ENCODE assay signal across 1 cellular context in the genomic region with DNA sequence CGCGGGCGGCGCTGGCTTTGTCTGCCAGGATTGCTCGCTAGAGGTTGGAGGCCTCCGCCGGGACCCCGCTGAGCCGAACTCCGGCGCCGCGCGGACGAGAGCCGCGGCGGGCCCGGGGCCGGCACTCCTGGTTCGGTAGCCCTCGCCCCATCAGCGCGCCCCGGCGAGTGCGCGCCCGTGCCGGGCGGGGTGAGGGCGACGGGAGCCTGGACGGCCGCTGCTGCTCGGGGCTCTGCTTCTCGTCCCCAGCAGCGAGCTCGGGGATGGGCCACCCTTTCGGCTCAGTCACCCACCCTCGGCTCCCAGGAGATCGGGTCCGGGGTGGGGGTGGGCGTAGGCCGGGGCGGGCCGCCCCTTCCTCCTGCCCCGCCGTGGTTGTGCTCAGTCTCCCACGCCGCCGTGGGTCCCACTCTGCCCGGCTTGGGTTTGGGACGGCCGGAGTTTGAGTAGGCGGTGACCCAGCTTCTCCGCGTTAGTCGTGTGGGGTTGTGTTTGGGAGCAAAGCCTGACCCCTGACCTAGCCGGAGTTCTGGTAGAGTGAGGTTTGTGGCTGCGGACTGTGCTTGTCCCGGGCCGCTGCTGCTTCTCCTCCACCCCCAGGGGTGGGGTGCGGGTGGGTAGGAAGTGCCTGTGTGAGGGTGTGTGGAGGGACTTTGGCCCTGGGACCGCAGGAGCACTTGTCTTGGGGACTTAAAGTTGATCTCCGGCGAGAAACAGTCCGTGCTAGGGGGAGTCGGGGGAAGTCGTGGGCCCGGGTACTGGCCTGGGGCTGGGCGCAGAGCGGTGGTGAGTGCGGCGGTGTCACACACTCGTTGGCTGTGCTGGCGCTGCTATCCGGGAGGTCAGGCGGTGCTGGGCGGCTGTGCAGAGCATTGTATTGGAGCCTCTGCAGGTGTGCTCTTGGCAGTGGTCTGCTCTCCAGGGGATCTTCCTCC.
TF ChIP-seq lines count a peak whose summit lies in the region.

No MANE protein-coding gene starts in this region.

TF ChIP-seq in K562, 482 proteins besides CTCF, POLR2A, EP300 and RAD21 (continued from another document and continues in another):
- TF ChIP-seq, protein P1, sequence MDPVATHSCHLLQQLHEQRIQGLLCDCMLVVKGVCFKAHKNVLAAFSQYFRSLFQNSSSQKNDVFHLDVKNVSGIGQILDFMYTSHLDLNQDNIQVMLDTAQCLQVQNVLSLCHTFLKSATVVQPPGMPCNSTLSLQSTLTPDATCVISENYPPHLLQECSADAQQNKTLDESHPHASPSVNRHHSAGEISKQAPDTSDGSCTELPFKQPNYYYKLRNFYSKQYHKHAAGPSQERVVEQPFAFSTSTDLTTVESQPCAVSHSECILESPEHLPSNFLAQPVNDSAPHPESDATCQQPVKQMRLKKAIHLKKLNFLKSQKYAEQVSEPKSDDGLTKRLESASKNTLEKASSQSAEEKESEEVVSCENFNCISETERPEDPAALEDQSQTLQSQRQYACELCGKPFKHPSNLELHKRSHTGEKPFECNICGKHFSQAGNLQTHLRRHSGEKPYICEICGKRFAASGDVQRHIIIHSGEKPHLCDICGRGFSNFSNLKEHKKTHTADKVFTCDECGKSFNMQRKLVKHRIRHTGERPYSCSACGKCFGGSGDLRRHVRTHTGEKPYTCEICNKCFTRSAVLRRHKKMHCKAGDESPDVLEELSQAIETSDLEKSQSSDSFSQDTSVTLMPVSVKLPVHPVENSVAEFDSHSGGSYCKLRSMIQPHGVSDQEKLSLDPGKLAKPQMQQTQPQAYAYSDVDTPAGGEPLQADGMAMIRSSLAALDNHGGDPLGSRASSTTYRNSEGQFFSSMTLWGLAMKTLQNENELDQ (CRISPR knock-in tag; IDR thresholded peaks at IDR 0.05; ENCODE audit: borderline replicate concordance): no peak
- TF ChIP-seq TAF15 (IDR thresholded peaks at IDR 0.05; ENCODE audit: low read depth, low read length) (no peak), SLC30A9 (CRISPR knock-in tag; IDR thresholded peaks at IDR 0.05) (no peak), HNRNPLL (IDR thresholded peaks at IDR 0.05; ENCODE audit: low read depth, low read length, poor library complexity, severe bottlenecking) (no peak), ZNF668 (CRISPR knock-in tag; IDR thresholded peaks at IDR 0.05) (no peak), SRSF3 (IDR thresholded peaks at IDR 0.05; ENCODE audit: insufficient read depth, low read length) (no peak), SNIP1 (IDR thresholded peaks at IDR 0.05; ENCODE audit: low read depth) (no peak), NR4A1 (CRISPR knock-in tag; IDR thresholded peaks at IDR 0.05) (no peak), NR4A1 (tag; IDR thresholded peaks at IDR 0.05) (0 out of 2 replicates have a peak, but pooled peaks have one; percentile 30), ETV6 (IDR thresholded peaks at IDR 0.05; ENCODE audit: borderline replicate concordance in 1 of 2, low read depth in 2 of 2, low read length in 1 of 2) (no peak), ETV6 (CRISPR knock-in tag; IDR thresholded peaks at IDR 0.05; ENCODE audit: borderline replicate concordance) (no peak), ZBED1 (IDR thresholded peaks at IDR 0.05) (no peak), GTF2A2 (tag; IDR thresholded peaks at IDR 0.05) (no peak), DIDO1 (tag; IDR thresholded peaks at IDR 0.05; ENCODE audit: low read depth) (no peak), ZNF24 (IDR thresholded peaks at IDR 0.05) (no peak), SUPT5H (IDR thresholded peaks at IDR 0.05) (no peak), DDX20 (tag; IDR thresholded peaks at IDR 0.05; ENCODE audit: low read depth) (no peak), ZNF561 (CRISPR knock-in tag; conservative IDR thresholded peaks at IDR 0.05) (no peak), PTTG1 (tag; IDR thresholded peaks at IDR 0.05; ENCODE audit: low read depth) (no peak), ZNF431 (CRISPR knock-in tag; IDR thresholded peaks at IDR 0.05) (0 out of 2 replicates have a peak, but pooled peaks have one; percentile 36), NFYB (IDR thresholded peaks at IDR 0.05; ENCODE audit: extremely low read depth, insufficient read length) (no peak), ZC3H8 (IDR thresholded peaks at IDR 0.05) (no peak), NFE2 (IDR thresholded peaks at IDR 0.05; ENCODE audit: low read depth) (no peak), RBM14 (IDR thresholded peaks at IDR 0.05; ENCODE audit: borderline replicate concordance, insufficient read depth, low read depth, low read length) (no peak), NR3C1 (CRISPR knock-in tag; IDR thresholded peaks at IDR 0.05) (no peak), WHSC1 (IDR thresholded peaks at IDR 0.05; ENCODE audit: low read length) (no peak), TEAD2 (tag; IDR thresholded peaks at IDR 0.05) (no peak), CC2D1A (IDR thresholded peaks at IDR 0.05) (no peak), JUND (IDR thresholded peaks at IDR 0.05; ENCODE audit: borderline replicate concordance, low read depth, low read length) (no peak), JUND (tag; IDR thresholded peaks at IDR 0.05; ENCODE audit: borderline replicate concordance, low read depth, low read length) (no peak), DPF2 (IDR thresholded peaks at IDR 0.05) (peak; percentile 30; the same call in 1 of the 2 replicates)
- TF ChIP-seq, protein P2, sequence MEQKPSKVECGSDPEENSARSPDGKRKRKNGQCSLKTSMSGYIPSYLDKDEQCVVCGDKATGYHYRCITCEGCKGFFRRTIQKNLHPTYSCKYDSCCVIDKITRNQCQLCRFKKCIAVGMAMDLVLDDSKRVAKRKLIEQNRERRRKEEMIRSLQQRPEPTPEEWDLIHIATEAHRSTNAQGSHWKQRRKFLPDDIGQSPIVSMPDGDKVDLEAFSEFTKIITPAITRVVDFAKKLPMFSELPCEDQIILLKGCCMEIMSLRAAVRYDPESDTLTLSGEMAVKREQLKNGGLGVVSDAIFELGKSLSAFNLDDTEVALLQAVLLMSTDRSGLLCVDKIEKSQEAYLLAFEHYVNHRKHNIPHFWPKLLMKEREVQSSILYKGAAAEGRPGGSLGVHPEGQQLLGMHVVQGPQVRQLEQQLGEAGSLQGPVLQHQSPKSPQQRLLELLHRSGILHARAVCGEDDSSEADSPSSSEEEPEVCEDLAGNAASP (IDR thresholded peaks at IDR 0.05): no peak
- TF ChIP-seq, protein P3, sequence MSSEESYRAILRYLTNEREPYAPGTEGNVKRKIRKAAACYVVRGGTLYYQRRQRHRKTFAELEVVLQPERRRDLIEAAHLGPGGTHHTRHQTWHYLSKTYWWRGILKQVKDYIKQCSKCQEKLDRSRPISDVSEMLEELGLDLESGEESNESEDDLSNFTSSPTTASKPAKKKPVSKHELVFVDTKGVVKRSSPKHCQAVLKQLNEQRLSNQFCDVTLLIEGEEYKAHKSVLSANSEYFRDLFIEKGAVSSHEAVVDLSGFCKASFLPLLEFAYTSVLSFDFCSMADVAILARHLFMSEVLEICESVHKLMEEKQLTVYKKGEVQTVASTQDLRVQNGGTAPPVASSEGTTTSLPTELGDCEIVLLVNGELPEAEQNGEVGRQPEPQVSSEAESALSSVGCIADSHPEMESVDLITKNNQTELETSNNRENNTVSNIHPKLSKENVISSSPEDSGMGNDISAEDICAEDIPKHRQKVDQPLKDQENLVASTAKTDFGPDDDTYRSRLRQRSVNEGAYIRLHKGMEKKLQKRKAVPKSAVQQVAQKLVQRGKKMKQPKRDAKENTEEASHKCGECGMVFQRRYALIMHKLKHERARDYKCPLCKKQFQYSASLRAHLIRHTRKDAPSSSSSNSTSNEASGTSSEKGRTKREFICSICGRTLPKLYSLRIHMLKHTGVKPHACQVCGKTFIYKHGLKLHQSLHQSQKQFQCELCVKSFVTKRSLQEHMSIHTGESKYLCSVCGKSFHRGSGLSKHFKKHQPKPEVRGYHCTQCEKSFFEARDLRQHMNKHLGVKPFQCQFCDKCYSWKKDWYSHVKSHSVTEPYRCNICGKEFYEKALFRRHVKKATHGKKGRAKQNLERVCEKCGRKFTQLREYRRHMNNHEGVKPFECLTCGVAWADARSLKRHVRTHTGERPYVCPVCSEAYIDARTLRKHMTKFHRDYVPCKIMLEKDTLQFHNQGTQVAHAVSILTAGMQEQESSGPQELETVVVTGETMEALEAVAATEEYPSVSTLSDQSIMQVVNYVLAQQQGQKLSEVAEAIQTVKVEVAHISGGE (CRISPR knock-in tag; IDR thresholded peaks at IDR 0.05): 0 out of 6 replicates have a peak, but pooled peaks of 1 of the 3 experiments have one; percentile 20
- TF ChIP-seq, protein P4, sequence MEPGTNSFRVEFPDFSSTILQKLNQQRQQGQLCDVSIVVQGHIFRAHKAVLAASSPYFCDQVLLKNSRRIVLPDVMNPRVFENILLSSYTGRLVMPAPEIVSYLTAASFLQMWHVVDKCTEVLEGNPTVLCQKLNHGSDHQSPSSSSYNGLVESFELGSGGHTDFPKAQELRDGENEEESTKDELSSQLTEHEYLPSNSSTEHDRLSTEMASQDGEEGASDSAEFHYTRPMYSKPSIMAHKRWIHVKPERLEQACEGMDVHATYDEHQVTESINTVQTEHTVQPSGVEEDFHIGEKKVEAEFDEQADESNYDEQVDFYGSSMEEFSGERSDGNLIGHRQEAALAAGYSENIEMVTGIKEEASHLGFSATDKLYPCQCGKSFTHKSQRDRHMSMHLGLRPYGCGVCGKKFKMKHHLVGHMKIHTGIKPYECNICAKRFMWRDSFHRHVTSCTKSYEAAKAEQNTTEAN (CRISPR knock-in tag; IDR thresholded peaks at IDR 0.05): no peak
- TF ChIP-seq, protein P5, sequence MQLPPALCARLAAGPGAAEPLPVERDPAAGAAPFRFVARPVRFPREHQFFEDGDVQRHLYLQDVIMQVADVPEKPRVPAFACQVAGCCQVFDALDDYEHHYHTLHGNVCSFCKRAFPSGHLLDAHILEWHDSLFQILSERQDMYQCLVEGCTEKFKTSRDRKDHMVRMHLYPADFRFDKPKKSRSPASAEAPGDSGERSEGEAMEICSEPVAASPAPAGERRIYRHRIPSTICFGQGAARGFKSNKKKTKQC (CRISPR knock-in tag; IDR thresholded peaks at IDR 0.05): no peak
- TF ChIP-seq, protein P6, sequence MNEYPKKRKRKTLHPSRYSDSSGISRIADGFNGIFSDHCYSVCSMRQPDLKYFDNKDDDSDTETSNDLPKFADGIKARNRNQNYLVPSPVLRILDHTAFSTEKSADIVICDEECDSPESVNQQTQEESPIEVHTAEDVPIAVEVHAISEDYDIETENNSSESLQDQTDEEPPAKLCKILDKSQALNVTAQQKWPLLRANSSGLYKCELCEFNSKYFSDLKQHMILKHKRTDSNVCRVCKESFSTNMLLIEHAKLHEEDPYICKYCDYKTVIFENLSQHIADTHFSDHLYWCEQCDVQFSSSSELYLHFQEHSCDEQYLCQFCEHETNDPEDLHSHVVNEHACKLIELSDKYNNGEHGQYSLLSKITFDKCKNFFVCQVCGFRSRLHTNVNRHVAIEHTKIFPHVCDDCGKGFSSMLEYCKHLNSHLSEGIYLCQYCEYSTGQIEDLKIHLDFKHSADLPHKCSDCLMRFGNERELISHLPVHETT (CRISPR knock-in tag; conservative IDR thresholded peaks at IDR 0.05 in 1 of 2, IDR thresholded peaks at IDR 0.05 in 1 of 2): 0 out of 4 replicates have a peak, but pooled peaks of 1 of the 2 experiments have one; percentile 32
- TF ChIP-seq, protein P7, sequence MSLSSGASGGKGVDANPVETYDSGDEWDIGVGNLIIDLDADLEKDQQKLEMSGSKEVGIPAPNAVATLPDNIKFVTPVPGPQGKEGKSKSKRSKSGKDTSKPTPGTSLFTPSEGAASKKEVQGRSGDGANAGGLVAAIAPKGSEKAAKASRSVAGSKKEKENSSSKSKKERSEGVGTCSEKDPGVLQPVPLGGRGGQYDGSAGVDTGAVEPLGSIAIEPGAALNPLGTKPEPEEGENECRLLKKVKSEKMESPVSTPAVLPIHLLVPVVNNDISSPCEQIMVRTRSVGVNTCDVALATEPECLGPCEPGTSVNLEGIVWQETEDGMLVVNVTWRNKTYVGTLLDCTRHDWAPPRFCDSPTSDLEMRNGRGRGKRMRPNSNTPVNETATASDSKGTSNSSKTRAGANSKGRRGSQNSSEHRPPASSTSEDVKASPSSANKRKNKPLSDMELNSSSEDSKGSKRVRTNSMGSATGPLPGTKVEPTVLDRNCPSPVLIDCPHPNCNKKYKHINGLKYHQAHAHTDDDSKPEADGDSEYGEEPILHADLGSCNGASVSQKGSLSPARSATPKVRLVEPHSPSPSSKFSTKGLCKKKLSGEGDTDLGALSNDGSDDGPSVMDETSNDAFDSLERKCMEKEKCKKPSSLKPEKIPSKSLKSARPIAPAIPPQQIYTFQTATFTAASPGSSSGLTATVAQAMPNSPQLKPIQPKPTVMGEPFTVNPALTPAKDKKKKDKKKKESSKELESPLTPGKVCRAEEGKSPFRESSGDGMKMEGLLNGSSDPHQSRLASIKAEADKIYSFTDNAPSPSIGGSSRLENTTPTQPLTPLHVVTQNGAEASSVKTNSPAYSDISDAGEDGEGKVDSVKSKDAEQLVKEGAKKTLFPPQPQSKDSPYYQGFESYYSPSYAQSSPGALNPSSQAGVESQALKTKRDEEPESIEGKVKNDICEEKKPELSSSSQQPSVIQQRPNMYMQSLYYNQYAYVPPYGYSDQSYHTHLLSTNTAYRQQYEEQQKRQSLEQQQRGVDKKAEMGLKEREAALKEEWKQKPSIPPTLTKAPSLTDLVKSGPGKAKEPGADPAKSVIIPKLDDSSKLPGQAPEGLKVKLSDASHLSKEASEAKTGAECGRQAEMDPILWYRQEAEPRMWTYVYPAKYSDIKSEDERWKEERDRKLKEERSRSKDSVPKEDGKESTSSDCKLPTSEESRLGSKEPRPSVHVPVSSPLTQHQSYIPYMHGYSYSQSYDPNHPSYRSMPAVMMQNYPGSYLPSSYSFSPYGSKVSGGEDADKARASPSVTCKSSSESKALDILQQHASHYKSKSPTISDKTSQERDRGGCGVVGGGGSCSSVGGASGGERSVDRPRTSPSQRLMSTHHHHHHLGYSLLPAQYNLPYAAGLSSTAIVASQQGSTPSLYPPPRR (CRISPR knock-in tag; IDR thresholded peaks at IDR 0.05; ENCODE audit: borderline replicate concordance): no peak
- TF ChIP-seq, protein P8, sequence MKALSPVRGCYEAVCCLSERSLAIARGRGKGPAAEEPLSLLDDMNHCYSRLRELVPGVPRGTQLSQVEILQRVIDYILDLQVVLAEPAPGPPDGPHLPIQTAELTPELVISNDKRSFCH (CRISPR knock-in tag; IDR thresholded peaks at IDR 0.05): no peak
- TF ChIP-seq, protein P8 (tag; IDR thresholded peaks at IDR 0.05): peak; percentile 44; the same call in 1 of the 2 replicates
